8 cellular contexts compared by ENCODE assay signal in the genomic region with DNA sequence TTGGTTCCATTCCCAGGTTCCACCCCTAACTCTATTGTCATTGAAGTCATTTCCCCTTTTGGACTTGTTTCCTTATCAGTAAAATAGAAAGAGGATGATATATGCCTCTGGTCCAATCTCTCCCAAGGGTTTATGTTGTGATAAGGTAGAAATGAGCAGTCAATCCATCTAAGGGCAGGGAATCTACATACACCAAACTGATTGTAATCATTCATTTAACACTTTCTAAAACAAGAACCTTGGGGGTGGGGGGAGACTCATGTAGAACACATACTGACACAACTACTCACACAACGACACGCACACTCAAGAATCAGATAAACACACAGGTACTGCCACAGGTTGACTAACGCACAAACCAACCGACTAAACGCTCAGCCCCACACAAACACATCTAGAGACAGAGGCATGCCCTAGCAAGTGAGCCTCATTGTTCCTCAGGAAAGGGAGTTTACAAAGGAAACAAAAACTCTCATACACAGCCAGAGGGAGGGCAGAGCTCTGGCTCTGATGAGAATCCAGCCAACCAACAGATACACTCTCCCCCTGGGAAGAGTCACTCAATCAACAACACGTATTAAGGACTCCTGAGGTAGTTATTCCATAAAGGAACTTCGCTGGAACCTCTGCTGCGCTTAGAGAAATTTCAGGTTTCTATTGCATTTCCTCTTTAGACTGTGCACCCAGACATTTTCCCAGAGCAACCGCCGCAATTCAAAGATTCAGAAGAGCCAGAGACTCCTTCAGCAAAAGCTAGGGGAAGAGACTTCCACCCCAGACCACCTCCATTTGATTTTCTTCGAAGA. TPM values are rescaled to one million over a fixed set of nuclear protein-coding genes. Genes with fewer than 3 reads are reported as not detected.
DNase-seq lines count a peak whose midpoint lies in the region; ATAC-seq and TF ChIP-seq lines count a peak whose summit lies in the region.

No MANE protein-coding gene starts in this region.

- peak overlapping the region; percentile 93 for H3K4me3 Mint-ChIP-seq in CD8-positive, alpha-beta T cell

- no peak overlapping the region for H3K27ac ChIP-seq in CD8-positive, alpha-beta T cell (ENCODE audit: low read depth, low read length)
- H3K27ac ChIP-seq in VCaP (peak overlapping the region; percentile 75), psoas muscle (peak overlapping the region; percentile 62)

- peaks cover 37% of the 10 kb centered on the region for H3K4me1 Mint-ChIP-seq in CD8-positive, alpha-beta T cell (ENCODE audit: low read depth)

- H3K4me1 ChIP-seq in CD8-positive, alpha-beta T cell (ENCODE audit: insufficient read depth, low read length) = peaks cover 14% of the 10 kb centered on the region
- peaks cover 6% of the 10 kb centered on the region for H3K4me1 ChIP-seq in psoas muscle

- no peaks in the 10 kb centered on the region for H3K27me3 Mint-ChIP-seq in CD8-positive, alpha-beta T cell (ENCODE audit: low read depth)

- no peaks in the 10 kb centered on the region for H3K9me3 ChIP-seq in CD8-positive, alpha-beta T cell (ENCODE audit: low read length)
- H3K9me3 ChIP-seq in psoas muscle = no peaks in the 10 kb centered on the region

- ATAC-seq in CD8-positive, alpha-beta T cell = no peak
- peak; percentile 6 for ATAC-seq in HG02759 (IDR thresholded peaks at IDR 0.05; ENCODE audit: unreplicated experiment)
- ATAC-seq in psoas muscle = peak in 1 of 4 donors; percentile 32
- no peak for ATAC-seq in HG02798 (IDR thresholded peaks at IDR 0.05; ENCODE audit: poor library complexity, unreplicated experiment)

- no peaks in the 10 kb centered on the region for H3K36me3 ChIP-seq in CD8-positive, alpha-beta T cell (ENCODE audit: insufficient read depth, low read length)
- H3K36me3 ChIP-seq in psoas muscle (ENCODE audit: insufficient read depth in 1 of 2, low read depth in 1 of 2) = no peaks in the 10 kb centered on the region

- no peaks in the 10 kb centered on the region for H3K9me3 Mint-ChIP-seq in CD8-positive, alpha-beta T cell

- TF ChIP-seq CTCF in CD8-positive, alpha-beta T cell (IDR thresholded peaks at IDR 0.05) = no peak
- TF ChIP-seq CTCF in VCaP (conservative IDR thresholded peaks at IDR 0.05) (no peak), psoas muscle (IDR thresholded peaks at IDR 0.05) (no peak)

- H3K27me3 ChIP-seq in CD8-positive, alpha-beta T cell (ENCODE audit: insufficient read depth, low read length) = no peaks in the 10 kb centered on the region
- peaks cover 0 to 49% (median 3%) of the 10 kb centered on the region in 3 donors for H3K27me3 ChIP-seq in psoas muscle (ENCODE audit: insufficient read depth in 3 of 3, low read length in 2 of 3)

- peak overlapping the region; percentile 83 for H3K27ac Mint-ChIP-seq in CD8-positive, alpha-beta T cell

- 41 to 54% (median 42%) methylated on average over 11 of the region's 11 CpGs for WGBS in psoas muscle, 3 donors

- peak overlapping the region; percentile 51 for H3K4me3 ChIP-seq in CD8-positive, alpha-beta T cell (ENCODE audit: low read depth, low read length)
- H3K4me3 ChIP-seq in psoas muscle = peak overlapping the region; percentile 70

- POLR2A ChIA-PET in CD8-positive, alpha-beta T cell (lab: Charles Lee) = interaction anchor here (1.0 to 2.3 kb wide), 7 partner anchors 9 to 77 kb away, joined by 3 to 33 read pairs (median 12); a partner anchor contains a TSS

- DNase-seq in CD8-positive, alpha-beta T cell = no peak
- DNase-seq in glomerular visceral epithelial cell (ENCODE audit: extremely low spot score) = peak; percentile 29
- DNase-seq in psoas muscle = no peak
- DNase-seq in GF-D8 (lab: John Stamatoyannopoulos, UW) = no peak
- DNase-seq in NCI-H82 (lab: John Stamatoyannopoulos, UW) = no peak

- peaks cover 2% of the 10 kb centered on the region for H3K36me3 Mint-ChIP-seq in CD8-positive, alpha-beta T cell

- CTCF ChIA-PET in CD8-positive, alpha-beta T cell (lab: Charles Lee) = interaction anchor here (0.7 to 2.9 kb wide), 6 partner anchors 18 to 294 kb away, joined by 3 to 19 read pairs (median 5); a partner anchor contains a TSS

- intact Hi-C loops in CD8-positive, alpha-beta T cell (cut with DNase I, micrococcal nuclease) = loop anchor here in 1 of 2 experiments (5.0 kb wide), 1 partner anchor 97 kb away; a partner anchor contains a TSS
- intact Hi-C loops in psoas muscle (cut with DNase I) = no loop called here

RNA-seq across cellular contexts. Expression of a gene that starts 1.0 kb away (rescaled TPM):
- 10 to 100 TPM; 16.8 to 20.0 TPM for total RNA-seq in CD8-positive, alpha-beta T cell
- total RNA-seq in psoas muscle = 10 to 100 TPM in 1 of 4 donors, 1 to 10 TPM in 3; 5.1 to 13.8 (median 8.6) TPM
- 1 to 10 TPM; 2.9 to 5.2 (median 3.6) TPM for polyA plus RNA-seq in psoas muscle

RNA-seq across cellular contexts. Expression of a gene that starts 18.8 kb away (rescaled TPM):
- total RNA-seq in CD8-positive, alpha-beta T cell = 10 to 100 TPM; 44.8 to 46.6 TPM
- 10 to 100 TPM in 2 of 4 donors, 1 to 10 TPM in 2; 2.5 to 33.9 (median 8.2) TPM for total RNA-seq in psoas muscle
- polyA plus RNA-seq in psoas muscle = 10 to 100 TPM in 2 of 3 donors, 1 to 10 TPM in 1; 9.3 to 20.5 (median 10.4) TPM

RNA-seq across cellular contexts. Expression of a gene that starts 25.8 kb away (rescaled TPM):
- total RNA-seq in CD8-positive, alpha-beta T cell = 10 to 100 TPM; 95.6 to 98.8 TPM
- total RNA-seq in psoas muscle = 10 to 100 TPM; 29.8 to 50.6 (median 37.3) TPM
- 10 to 100 TPM; 40.0 to 68.1 (median 58.8) TPM for polyA plus RNA-seq in psoas muscle

RNA-seq across cellular contexts. Expression of a gene that starts 49.7 kb away (rescaled TPM):
- 10 to 100 TPM; 59.7 to 63.6 TPM for total RNA-seq in CD8-positive, alpha-beta T cell
- total RNA-seq in psoas muscle = 1 to 10 TPM; 1.6 to 3.3 (median 1.8) TPM
- polyA plus RNA-seq in psoas muscle = under 1 TPM; 0.44 to 0.73 (median 0.47) TPM
